Comparison of ENCODE assay signal across 22 cellular contexts in genomic region chr15:56930663-56931313, GRCh38. TPM values are rescaled to one million over a fixed set of nuclear protein-coding genes. Genes with fewer than 3 reads are reported as not detected.
A peak's percentile ranks its signal among the peaks of the same experiment; 100 is the strongest.
DNase-seq lines count a peak whose midpoint lies in the region; ATAC-seq, FAIRE-seq and TF ChIP-seq lines count a peak whose summit lies in the region.
"Had no signal": no experiment of that assay in that cellular context is flagged by ENCODE, and none has a peak within 500 bp of the region (broad histone marks: within the 10 kb centered on the region; RNA-seq: fewer than 3 reads in every experiment).

No MANE protein-coding gene starts in this region.

- H3K79me2 ChIP-seq in DND-41 (ENCODE audit: insufficient read depth, low read length) = peaks cover 94% of the 10 kb centered on the region

- CTCF ChIA-PET in A549 (lab: Yijun Ruan, JAX) = interaction anchor here (1.0 to 4.1 kb wide), 4 partner anchors 10 to 207 kb away, joined by 3 to 20 read pairs (median 10); partner anchors contain the start of gene TCF12

- TF ChIP-seq RAD21 in A549 (conservative IDR thresholded peaks at IDR 0.05 in 1 of 2, IDR thresholded peaks at IDR 0.05 in 1 of 2) = no peak

- no peak for TF ChIP-seq EP300 in A549 (IDR thresholded peaks at IDR 0.05)

- DNase-seq in A549 (ENCODE audit: low read depth in 1 of 2, low spot score in 1 of 2) (no peak), DND-41 (peak; percentile 21), ascending aorta (ENCODE audit: low spot score in 2 of 2) (no peak), GM19240 (ENCODE audit: insufficient read length, low spot score) (no peak), glutamatergic neuron (no peak), NCI-H510A treated with DMSO at 0.1 percent for 48 hours (lab: John Stamatoyannopoulos, UW) (no peak)
- DNase-seq in naive thymus-derived CD8-positive, alpha-beta T cell = no peak
- DNase-seq: activated gamma-delta T cell treated with Interleukin-2 at 50 U/mL for 16 hours; COR-L47; kidney glomerular epithelial cell; NCI-H1417 treated with DMSO at 0.1 percent for 48 hours; NCI-H748 treated with DMSO at 0.1 percent for 48 hours; OCI-M1; SHP77; spleen; stimulated activated CD4-positive, alpha-beta T cell treated with anti-CD3 and anti-CD28 coated beads, Interleukin-4, amount 100 ng/mL, for 4 hours had no signal

- H3K4me1 ChIP-seq in A549 (peaks cover 59% of the 10 kb centered on the region), DND-41 (ENCODE audit: insufficient read depth, low read length) (peaks cover 84% of the 10 kb centered on the region), ascending aorta (peaks cover 0 to 29% of the 10 kb centered on the region in 2 donors)

- H3K27me3 ChIP-seq in DND-41 (ENCODE audit: insufficient read depth, low read length, poor library complexity) (no peaks in the 10 kb centered on the region), ascending aorta (no peaks in the 10 kb centered on the region)
- H3K27me3 ChIP-seq: neutrophil, spleen had no signal

- H3K4me2 ChIP-seq in A549 = no peak overlapping the region
- peak overlapping the region; percentile 54 for H3K4me2 ChIP-seq in DND-41 (ENCODE audit: insufficient read depth, low read length)

- H3K9me3 ChIP-seq in A549 = no peaks in the 10 kb centered on the region
- H3K9me3 ChIP-seq in DND-41 (ENCODE audit: insufficient read depth, low read length, severe bottlenecking) = no peaks in the 10 kb centered on the region
- H3K9me3 ChIP-seq in ascending aorta = peaks cover 0 to 8% of the 10 kb centered on the region in 2 donors
- H3K9me3 ChIP-seq: neutrophil had no signal

- no peak overlapping the region for H3K27ac ChIP-seq in A549
- peak overlapping the region; percentile 96 for H3K27ac ChIP-seq in DND-41 (ENCODE audit: low read length)
- H3K27ac ChIP-seq in ascending aorta = peak overlapping the region; percentile 40 to 48
- H3K27ac ChIP-seq: neutrophil had no signal

- no peaks in the 10 kb centered on the region for H3K27me3 Mint-ChIP-seq in naive thymus-derived CD8-positive, alpha-beta T cell
- H3K27me3 Mint-ChIP-seq in glutamatergic neuron (ENCODE audit: unreplicated experiment) = no peaks in the 10 kb centered on the region
- H3K27me3 Mint-ChIP-seq: brain had no signal

- peaks cover 37% of the 10 kb centered on the region for H3K36me3 ChIP-seq in DND-41 (ENCODE audit: insufficient read depth, low read length)
- peaks cover 0 to 13% of the 10 kb centered on the region in 2 donors for H3K36me3 ChIP-seq in ascending aorta
- H3K36me3 ChIP-seq: neutrophil had no signal

- H3K27ac Mint-ChIP-seq in naive thymus-derived CD8-positive, alpha-beta T cell = peak overlapping the region; percentile 26 to 85 (median 69)
- no peak overlapping the region for H3K27ac Mint-ChIP-seq in glutamatergic neuron (ENCODE audit: unreplicated experiment)

- TF ChIP-seq CTCF in A549 (IDR thresholded peaks at IDR 0.05) (no peak), DND-41 (IDR thresholded peaks at IDR 0.05; ENCODE audit: borderline replicate concordance, extremely low read depth, low read length, poor library complexity, severe bottlenecking) (no peak), ascending aorta (IDR thresholded peaks at IDR 0.05) (no peak), glutamatergic neuron (IDR thresholded peaks at IDR 0.05; ENCODE audit: partially characterized antibody, unreplicated experiment) (no peak)

- no peak overlapping the region for H2AFZ ChIP-seq in DND-41 (ENCODE audit: low read depth, low read length)

- peaks cover 31 to 78% (median 71%) of the 10 kb centered on the region in 4 donors for H3K4me1 Mint-ChIP-seq in naive thymus-derived CD8-positive, alpha-beta T cell
- peaks cover 24% of the 10 kb centered on the region for H3K4me1 Mint-ChIP-seq in glutamatergic neuron (ENCODE audit: low read depth, unreplicated experiment)

- H4K20me1 ChIP-seq in DND-41 (ENCODE audit: insufficient read depth, low read length) = peaks cover 17% of the 10 kb centered on the region; the same call in 1 of the 2 replicates

- H3K36me3 Mint-ChIP-seq in naive thymus-derived CD8-positive, alpha-beta T cell = peaks cover 16 to 35% (median 26%) of the 10 kb centered on the region in 3 donors
- no peaks in the 10 kb centered on the region for H3K36me3 Mint-ChIP-seq in glutamatergic neuron (ENCODE audit: unreplicated experiment)

- intact Hi-C loops in ascending aorta (cut with DNase I) = no loop called here

- POLR2A ChIA-PET in A549 (lab: Yijun Ruan, JAX) = interaction anchor here (1.9 kb wide), 1 partner anchor 13 kb away, joined by 6 read pairs; the partner anchor contains the start of gene TCF12
- POLR2A ChIA-PET in naive thymus-derived CD8-positive, alpha-beta T cell (lab: Charles Lee) = interaction anchor here (4.4 kb wide), 1 partner anchor 12 kb away, joined by 15 read pairs; the partner anchor contains the start of gene TCF12

- H3K9ac ChIP-seq in DND-41 (ENCODE audit: low read depth, low read length) = peak overlapping the region; percentile 46

- peak overlapping the region in 8 of 10 donors; percentile 30 to 61 (median 52) for H3K4me3 Mint-ChIP-seq in naive thymus-derived CD8-positive, alpha-beta T cell
- no peak overlapping the region for H3K4me3 Mint-ChIP-seq in glutamatergic neuron (ENCODE audit: unreplicated experiment)

- peaks cover 0 to 6% (median 3%) of the 10 kb centered on the region in 9 donors for H3K9me3 Mint-ChIP-seq in naive thymus-derived CD8-positive, alpha-beta T cell
- peaks cover 2% of the 10 kb centered on the region for H3K9me3 Mint-ChIP-seq in glutamatergic neuron (ENCODE audit: unreplicated experiment)

- peak; percentile 43 for FAIRE-seq in A549 (lab: Jason Lieb, UNC)
- FAIRE-seq: GM18507, HTR-8/SVneo had no signal

- WGBS in A549 (ENCODE audit: missing lambda C conversion rate) = 90% methylated on average over 2 of the region's 2 CpGs

- H3K4me3 ChIP-seq in A549 (no peak overlapping the region), DND-41 (ENCODE audit: low read depth in 1 of 2, low read length in 2 of 2) (peak overlapping the region in 1 of 2 experiments; percentile 40; a peak in 2 of 4 replicates), ascending aorta (no peak overlapping the region)
- H3K4me3 ChIP-seq: coronary artery, spleen had no signal

- no peak for TF ChIP-seq POLR2A in A549 (IDR thresholded peaks at IDR 0.05; ENCODE audit: low read length)

- no peak for ATAC-seq in A549
- peak; percentile 16; the same call in 1 of the 3 replicates for ATAC-seq in DND-41 (ENCODE audit: insufficient read depth, low read depth)
- no peak for ATAC-seq in naive thymus-derived CD8-positive, alpha-beta T cell
- no peak for ATAC-seq in GM21447 (IDR thresholded peaks at IDR 0.05; ENCODE audit: unreplicated experiment)

TF ChIP-seq in A549, 52 proteins besides CTCF, POLR2A, EP300 and RAD21:
- TF ChIP-seq HEYL (CRISPR knock-in tag; IDR thresholded peaks at IDR 0.05) = no peak
- TF ChIP-seq KDM5A (IDR thresholded peaks at IDR 0.05) = no peak
- TF ChIP-seq EHF (CRISPR knock-in tag; IDR thresholded peaks at IDR 0.05) = no peak
- no peak for TF ChIP-seq CBX8 (IDR thresholded peaks at IDR 0.05)
- no peak for TF ChIP-seq ESRRA (IDR thresholded peaks at IDR 0.05; ENCODE audit: borderline replicate concordance, low read length)
- TF ChIP-seq RCOR1 (IDR thresholded peaks at IDR 0.05; ENCODE audit: low read depth, low read length) = no peak
- TF ChIP-seq HDAC2 (IDR thresholded peaks at IDR 0.05) = no peak
- TF ChIP-seq, protein P1, sequence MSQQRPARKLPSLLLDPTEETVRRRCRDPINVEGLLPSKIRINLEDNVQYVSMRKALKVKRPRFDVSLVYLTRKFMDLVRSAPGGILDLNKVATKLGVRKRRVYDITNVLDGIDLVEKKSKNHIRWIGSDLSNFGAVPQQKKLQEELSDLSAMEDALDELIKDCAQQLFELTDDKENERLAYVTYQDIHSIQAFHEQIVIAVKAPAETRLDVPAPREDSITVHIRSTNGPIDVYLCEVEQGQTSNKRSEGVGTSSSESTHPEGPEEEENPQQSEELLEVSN (IDR thresholded peaks at IDR 0.05; ENCODE audit: borderline replicate concordance, low read depth) = no peak
- TF ChIP-seq FOSB (CRISPR knock-in tag; IDR thresholded peaks at IDR 0.05) = no peak
- TF ChIP-seq NR3C1 (IDR thresholded peaks at IDR 0.05) = no peak
- TF ChIP-seq RNF2 (IDR thresholded peaks at IDR 0.05; ENCODE audit: borderline replicate concordance, low read depth) = no peak
- no peak for TF ChIP-seq BHLHE40 (IDR thresholded peaks at IDR 0.05; ENCODE audit: low read depth, low read length)
- TF ChIP-seq, protein P2, sequence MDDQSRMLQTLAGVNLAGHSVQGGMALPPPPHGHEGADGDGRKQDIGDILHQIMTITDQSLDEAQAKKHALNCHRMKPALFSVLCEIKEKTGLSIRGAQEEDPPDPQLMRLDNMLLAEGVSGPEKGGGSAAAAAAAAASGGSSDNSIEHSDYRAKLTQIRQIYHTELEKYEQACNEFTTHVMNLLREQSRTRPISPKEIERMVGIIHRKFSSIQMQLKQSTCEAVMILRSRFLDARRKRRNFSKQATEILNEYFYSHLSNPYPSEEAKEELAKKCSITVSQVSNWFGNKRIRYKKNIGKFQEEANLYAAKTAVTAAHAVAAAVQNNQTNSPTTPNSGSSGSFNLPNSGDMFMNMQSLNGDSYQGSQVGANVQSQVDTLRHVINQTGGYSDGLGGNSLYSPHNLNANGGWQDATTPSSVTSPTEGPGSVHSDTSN (IDR thresholded peaks at IDR 0.05) = no peak
- no peak for TF ChIP-seq TP53 (CRISPR knock-in tag; IDR thresholded peaks at IDR 0.05)

RNA-seq across cellular contexts. Expression of gene TCF12, which starts 12.3 kb away (rescaled TPM):
- 121 and 165 TPM in 2 replicates for polyA plus RNA-seq in A549 (2011; rRNA removed)
- 28.5 and 37.2 TPM in 2 replicates for polyA plus RNA-seq in A549 (2012; cell fraction: cytosol; rRNA removed)
- 18.7 and 21.9 TPM in 2 replicates for polyA plus RNA-seq in A549 (2012; cell fraction: nucleus; rRNA removed)
- 34.1 to 36.3 TPM (median 35.5 TPM) in 3 replicates for polyA plus RNA-seq in A549 (2017; fragmentation: RNase III; extraction: RNeasy Plus Mini Kit Qiagen cat#74134 plus additional on column Dnase treatment)
- polyA minus RNA-seq in A549 (2011; rRNA and poly(A)+ RNA removed) = 247 and 252 TPM in 2 replicates
- total RNA-seq in ascending aorta = 144 TPM
- total RNA-seq in naive thymus-derived CD8-positive, alpha-beta T cell = 10 to 100 TPM; 73.6 to 77.3 TPM
- 10 to 100 TPM; 43.2 to 54.3 (median 44.8) TPM for polyA plus RNA-seq in naive thymus-derived CD8-positive, alpha-beta T cell
- 140 TPM for total RNA-seq in glutamatergic neuron (ENCODE audit: unreplicated experiment)

Comparison
In these comparisons a context has a peak if more than half of its experiments do, and no peak if none do; other contexts are left out.
1. H3K27ac ChIP-seq: peak in DND-41 (single experiment) and ascending aorta (2 of 2); none in A549 (0 of 2).